Comparison of ENCODE assay signal across 8 cellular contexts in the genomic region with DNA sequence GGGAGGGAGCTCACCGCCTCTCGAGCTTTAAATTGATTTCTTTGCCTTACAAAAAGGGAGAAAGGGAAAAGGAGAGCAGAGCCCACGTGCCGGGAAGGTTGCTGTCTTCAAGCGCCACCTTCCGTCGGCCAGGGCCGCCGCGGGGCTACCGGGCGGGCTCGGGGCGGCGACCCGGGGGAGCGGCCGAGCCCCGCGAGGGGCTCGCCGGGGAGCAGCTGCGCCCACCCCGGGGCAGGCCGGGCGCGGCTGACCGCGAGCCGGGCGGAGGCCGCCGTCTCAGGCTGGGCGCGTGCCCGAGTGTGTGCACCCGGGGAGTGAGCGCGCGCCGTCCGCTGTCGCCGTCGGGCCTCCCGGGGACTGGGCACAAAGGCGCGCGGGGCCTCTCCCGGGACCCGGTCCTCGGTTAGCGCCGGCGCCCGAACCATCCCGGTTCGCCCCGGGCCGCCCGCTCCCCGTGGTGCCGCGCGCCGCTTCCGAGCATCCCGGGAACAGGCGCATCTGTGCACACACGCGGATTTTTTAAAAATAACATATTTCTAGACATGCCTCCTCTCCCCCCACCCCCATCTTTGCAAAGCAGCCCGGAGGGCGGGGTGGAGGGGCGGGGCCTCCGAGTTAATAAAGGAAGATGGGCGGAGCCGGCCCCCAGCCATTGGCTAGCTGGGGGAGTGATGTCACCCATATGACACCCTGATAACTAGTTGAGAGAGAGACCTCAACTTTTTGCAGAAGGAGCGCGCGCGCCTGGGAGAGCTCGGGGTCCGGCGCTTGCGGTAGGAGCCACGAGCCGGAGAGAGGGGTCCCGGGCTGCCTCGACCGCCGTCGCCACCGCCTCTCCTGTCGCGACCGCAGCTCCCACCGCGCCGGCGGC. TPM values are rescaled to one million over a fixed set of nuclear protein-coding genes. Genes with fewer than 3 reads are reported as not detected.
DNase-seq lines count a peak whose midpoint lies in the region; ATAC-seq and TF ChIP-seq lines count a peak whose summit lies in the region.

Gene SOX11, plus strand, starts transcription at position 726 of the 871 bp plus-strand sequence. CDS start 338 bp downstream, outside the sequence.

- peaks cover 31% of the 10 kb centered on the region for H3K4me1 Mint-ChIP-seq in osteocyte (ENCODE audit: unreplicated experiment)

- H3K36me3 ChIP-seq in H7 (replicated peaks; ENCODE audit: control insufficient read depth, insufficient read depth, low read length): no peaks in the 10 kb centered on the region

- DNase-seq in H7: peak; percentile 97
- DNase-seq in NCI-H774 (lab: John Stamatoyannopoulos, UW): peak; percentile 67
- peak; percentile 76 for DNase-seq in foreskin melanocyte
- DNase-seq in osteocyte (ENCODE audit: extremely low spot score, unreplicated experiment): peak; percentile 98
- no peak for DNase-seq in HuH-7.5 (ENCODE audit: low spot score)
- DNase-seq in activated naive CD4-positive, alpha-beta T cell treated with anti-CD3 and anti-CD28 coated beads, Interleukin-2, amount 50 U/mL, for 16 hours: no peak

- peak within 1 kb of the TSS; percentile 99 for H3K4me3 Mint-ChIP-seq in osteocyte (ENCODE audit: unreplicated experiment)

- TF ChIP-seq CTCF in osteocyte (IDR thresholded peaks at IDR 0.05): peak; percentile 61

- H3K36me3 Mint-ChIP-seq in osteocyte (ENCODE audit: unreplicated experiment): peaks cover 8% of the 10 kb centered on the region

- ATAC-seq in HG03159 (IDR thresholded peaks at IDR 0.05; ENCODE audit: unreplicated experiment) (no peak), HG03378 (IDR thresholded peaks at IDR 0.05; ENCODE audit: unreplicated experiment) (no peak)

- peak within 1 kb of the TSS; percentile 90 for H3K4me3 ChIP-seq in H7 (ENCODE audit: insufficient read depth, low read depth, low read length)

- peaks cover 13% of the 10 kb centered on the region; the same call in 1 of the 2 replicates for H3K27me3 ChIP-seq in H7 (ENCODE audit: control insufficient read depth, insufficient read depth, low read length)

- H3K9me3 Mint-ChIP-seq in osteocyte (ENCODE audit: unreplicated experiment): no peaks in the 10 kb centered on the region

- no peaks in the 10 kb centered on the region for H3K27me3 Mint-ChIP-seq in osteocyte (ENCODE audit: unreplicated experiment)

- H3K27ac Mint-ChIP-seq in osteocyte (ENCODE audit: unreplicated experiment): peak within 1 kb of the TSS; percentile 91

RNA-seq across cellular contexts. Expression of gene SOX11, which starts in this region (rescaled TPM):
- 20.9 and 26.6 TPM in 2 replicates for total RNA-seq in H7 (2014; rRNA removed; shearing (Covaris generic))
- total RNA-seq in osteocyte: 69.5 and 71.7 TPM in 2 replicates

Comparison
In these comparisons a context has a peak if more than half of its experiments do, and no peak if none do; other contexts are left out.
1. DNase-seq: peak in H7 (single experiment), NCI-H774 (single experiment), foreskin melanocyte (single experiment) and osteocyte (single experiment); none in HuH-7.5 (single experiment) and activated naive CD4-positive, alpha-beta T cell treated with anti-CD3 and anti-CD28 coated beads, Interleukin-2, amount 50 U/mL, for 16 hours (single experiment).